In the genomic region with DNA sequence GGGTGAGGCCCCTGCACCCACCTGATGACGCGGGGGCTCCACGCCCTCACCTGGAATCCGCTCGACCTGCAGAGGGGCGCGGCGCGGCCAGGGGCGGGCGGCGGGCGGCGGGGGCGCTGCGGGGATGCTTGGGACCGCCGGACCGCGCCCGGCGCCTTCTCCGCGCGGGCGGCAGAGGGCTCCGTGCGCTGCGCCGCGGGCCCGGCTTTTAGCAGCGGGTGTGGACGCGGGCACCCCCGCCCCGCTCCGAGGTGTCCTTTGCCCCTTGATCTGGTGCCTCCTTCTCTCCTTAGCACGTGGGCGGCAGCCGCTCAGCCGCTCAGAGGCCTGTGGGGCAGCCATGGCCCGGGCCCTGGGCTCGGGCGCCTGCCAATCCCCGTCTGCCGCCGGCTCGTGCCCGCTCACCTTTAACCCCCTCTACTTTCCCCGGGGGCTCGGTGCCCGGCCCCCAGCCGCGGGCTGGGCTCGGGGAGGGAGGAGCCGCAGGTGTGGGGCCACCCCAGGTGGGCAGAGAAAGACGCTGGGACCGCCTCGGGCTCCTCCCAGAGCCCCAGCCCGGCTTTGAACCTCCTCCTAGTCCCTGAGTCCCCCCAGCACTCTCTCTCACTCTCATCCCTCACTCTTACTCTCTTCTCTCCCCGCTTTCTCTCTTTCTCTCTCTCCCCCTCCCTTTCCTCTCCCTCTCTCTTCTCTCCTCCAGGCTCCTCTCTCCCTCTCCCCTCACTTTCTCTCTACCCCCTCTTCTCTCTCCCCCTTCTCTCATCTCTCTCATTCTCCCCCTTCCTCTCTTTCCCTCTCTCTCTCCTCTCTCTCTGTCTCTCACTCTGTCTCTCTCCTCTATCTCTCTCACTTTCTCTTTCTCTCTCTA, we compare ENCODE assay signal across 9 cellular contexts. TPM values are rescaled to one million over a fixed set of nuclear protein-coding genes. Genes with fewer than 3 reads are reported as not detected.
DNase-seq lines count a peak whose midpoint lies in the region; ATAC-seq and TF ChIP-seq lines count a peak whose summit lies in the region.
"Had no signal": no experiment of that assay in that cellular context is flagged by ENCODE, and none has a peak within 500 bp of the region (broad histone marks: within the 10 kb centered on the region; RNA-seq: fewer than 3 reads in every experiment).

No MANE protein-coding gene starts in this region.

- no peaks in the 10 kb centered on the region for H3K9me3 ChIP-seq in GM23248 (ENCODE audit: low read depth)
- no peaks in the 10 kb centered on the region for H3K9me3 ChIP-seq in OCI-LY3 (ENCODE audit: insufficient read depth, low read length)
- no peaks in the 10 kb centered on the region for H3K9me3 ChIP-seq in liver (ENCODE audit: control insufficient read depth in 4 of 4, low read length in 3 of 4)
- no peaks in the 10 kb centered on the region for H3K9me3 ChIP-seq in tibial artery

- peaks cover 10% of the 10 kb centered on the region for H3K4me1 Mint-ChIP-seq in brain

- H3K9me3 Mint-ChIP-seq in brain: peaks cover 0 to 2% (median 0%) of the 10 kb centered on the region in 5 experiments

- no peaks in the 10 kb centered on the region for H3K36me3 ChIP-seq in GM23248 (ENCODE audit: low read depth)
- no peaks in the 10 kb centered on the region for H3K36me3 ChIP-seq in OCI-LY3 (replicated peaks; ENCODE audit: low read depth, low read length)
- H3K36me3 ChIP-seq in liver (ENCODE audit: control insufficient read depth in 4 of 4, insufficient read depth in 3 of 4, low read depth in 1 of 4, low read length in 3 of 4): no peaks in the 10 kb centered on the region
- H3K36me3 ChIP-seq in tibial artery: no peaks in the 10 kb centered on the region

- H4K20me1 ChIP-seq in GM23248 (ENCODE audit: insufficient read depth) (no peaks in the 10 kb centered on the region), OCI-LY3 (ENCODE audit: insufficient read depth, low read length) (no peaks in the 10 kb centered on the region)

- H3K4me2 ChIP-seq in GM23248 (ENCODE audit: unreplicated experiment) (peak overlapping the region; percentile 47), OCI-LY3 (ENCODE audit: low read length) (peak overlapping the region; percentile 75)

- intact Hi-C loops in tibial artery (cut with DNase I; ENCODE audit: low total_unique reads): no loop called here

- no peaks in the 10 kb centered on the region for H3K9me2 ChIP-seq in GM23248 (ENCODE audit: insufficient read depth)

- H3K27me3 Mint-ChIP-seq in brain: peaks cover 80% of the 10 kb centered on the region

- peak; percentile 50 to 69 for TF ChIP-seq RAD21 in liver (IDR thresholded peaks at IDR 0.05)

- H2AFZ ChIP-seq in GM23248: peak overlapping the region; percentile 78
- H2AFZ ChIP-seq in OCI-LY3 (ENCODE audit: low read depth, low read length): peak overlapping the region; percentile 88

- H3K9ac ChIP-seq in GM23248 (no peak overlapping the region), OCI-LY3 (ENCODE audit: low read length) (peak overlapping the region; percentile 63), liver (ENCODE audit: low read depth in 1 of 2, low read length in 2 of 2) (peak overlapping the region in 1 of 2 donors; percentile 59)

- no peaks in the 10 kb centered on the region for H3K4me1 ChIP-seq in GM23248 (ENCODE audit: insufficient read depth)
- peaks cover 22% of the 10 kb centered on the region for H3K4me1 ChIP-seq in OCI-LY3 (ENCODE audit: low read length)
- H3K4me1 ChIP-seq in liver (ENCODE audit: control insufficient read depth in 4 of 4, insufficient read depth in 4 of 4, low read length in 3 of 4): peaks cover 2 to 34% (median 24%) of the 10 kb centered on the region in 4 donors
- peaks cover 0 to 11% (median 7%) of the 10 kb centered on the region in 4 donors for H3K4me1 ChIP-seq in tibial artery

- H3K27ac Mint-ChIP-seq in brain: peak overlapping the region in 1 of 5 experiments; percentile 8

- DNase-seq in GM23248: peak; percentile 48
- no peak for DNase-seq in tibial artery
- DNase-seq in pons (ENCODE audit: low spot score): no peak

- no peaks in the 10 kb centered on the region for H3K36me3 Mint-ChIP-seq in brain

- 0 to 1% methylated on average over 17 to 50 of the region's 62 CpGs for WGBS in GM23248 (ENCODE audit: low coverage in 1 of 2, low lambda C conversion rate in 2 of 2, missing lambda C conversion rate in 2 of 2), 2 experiments
- under 1% methylated on average over 62 of the region's 62 CpGs for WGBS in liver

- TF ChIP-seq CTCF in OCI-LY3 (IDR thresholded peaks at IDR 0.05; ENCODE audit: low read depth, low read length): peak; percentile 19
- TF ChIP-seq CTCF in brain (conservative IDR thresholded peaks at IDR 0.05): peak in 1 of 2 experiments; percentile 40
- peak; percentile 45 for TF ChIP-seq CTCF in liver (IDR thresholded peaks at IDR 0.05; ENCODE audit: low read depth, low read length, missing input control)
- TF ChIP-seq CTCF in tibial artery (IDR thresholded peaks at IDR 0.05): no peak

- H3F3A ChIP-seq in GM23248 (ENCODE audit: insufficient read depth): no peaks in the 10 kb centered on the region

- ATAC-seq in HG03108 (IDR thresholded peaks at IDR 0.05; ENCODE audit: unreplicated experiment): no peak
- no peak for ATAC-seq in GM21576 (IDR thresholded peaks at IDR 0.05; ENCODE audit: unreplicated experiment)

- peak overlapping the region; percentile 57 for H3K4me3 ChIP-seq in GM23248
- H3K4me3 ChIP-seq in OCI-LY3 (ENCODE audit: low read length): peak overlapping the region; percentile 81
- H3K4me3 ChIP-seq in liver (ENCODE audit: low read depth in 1 of 3, low read length in 3 of 3): peak overlapping the region; percentile 61 to 80 (median 67)
- peak overlapping the region; percentile 17 to 51 for H3K4me3 ChIP-seq in tibial artery

- no peak overlapping the region for H3K27ac ChIP-seq in GM23248
- no peak overlapping the region for H3K27ac ChIP-seq in OCI-LY3 (ENCODE audit: low read length)
- H3K27ac ChIP-seq in liver (ENCODE audit: low read depth in 1 of 2, low read length in 2 of 2): peak overlapping the region; percentile 44 to 56
- no peak overlapping the region for H3K27ac ChIP-seq in tibial artery

- H3K27me3 ChIP-seq in GM23248 (replicated peaks; ENCODE audit: insufficient read depth) (peaks cover 38% of the 10 kb centered on the region), OCI-LY3 (ENCODE audit: low read depth, low read length) (peaks cover 22% of the 10 kb centered on the region; the same call in 1 of the 2 replicates), liver (ENCODE audit: control insufficient read depth in 4 of 4, insufficient read depth in 4 of 4, low read length in 3 of 4) (no peaks in the 10 kb centered on the region), tibial artery (peaks cover 0 to 77% of the 10 kb centered on the region in 2 donors)

- peak overlapping the region; percentile 73 to 82 (median 81) for H3K4me3 Mint-ChIP-seq in brain

- H3K79me2 ChIP-seq in GM23248 (ENCODE audit: insufficient read depth) (no peaks in the 10 kb centered on the region), OCI-LY3 (ENCODE audit: low read length) (no peaks in the 10 kb centered on the region)

- in situ Hi-C loops in GM23248 (cut with MboI): no loop called here

TF ChIP-seq in liver, 16 proteins besides CTCF, POLR2A, EP300 and RAD21 (continues in another document):
- TF ChIP-seq HNF4A (conservative IDR thresholded peaks at IDR 0.05) (peak; percentile 72 to 85), HNF4G (IDR thresholded peaks at IDR 0.05) (peak; percentile 38), YY1 (IDR thresholded peaks at IDR 0.05) (peak; percentile 71), RXRA (IDR thresholded peaks at IDR 0.05) (peak; percentile 50 to 78)
- TF ChIP-seq, protein P1, sequence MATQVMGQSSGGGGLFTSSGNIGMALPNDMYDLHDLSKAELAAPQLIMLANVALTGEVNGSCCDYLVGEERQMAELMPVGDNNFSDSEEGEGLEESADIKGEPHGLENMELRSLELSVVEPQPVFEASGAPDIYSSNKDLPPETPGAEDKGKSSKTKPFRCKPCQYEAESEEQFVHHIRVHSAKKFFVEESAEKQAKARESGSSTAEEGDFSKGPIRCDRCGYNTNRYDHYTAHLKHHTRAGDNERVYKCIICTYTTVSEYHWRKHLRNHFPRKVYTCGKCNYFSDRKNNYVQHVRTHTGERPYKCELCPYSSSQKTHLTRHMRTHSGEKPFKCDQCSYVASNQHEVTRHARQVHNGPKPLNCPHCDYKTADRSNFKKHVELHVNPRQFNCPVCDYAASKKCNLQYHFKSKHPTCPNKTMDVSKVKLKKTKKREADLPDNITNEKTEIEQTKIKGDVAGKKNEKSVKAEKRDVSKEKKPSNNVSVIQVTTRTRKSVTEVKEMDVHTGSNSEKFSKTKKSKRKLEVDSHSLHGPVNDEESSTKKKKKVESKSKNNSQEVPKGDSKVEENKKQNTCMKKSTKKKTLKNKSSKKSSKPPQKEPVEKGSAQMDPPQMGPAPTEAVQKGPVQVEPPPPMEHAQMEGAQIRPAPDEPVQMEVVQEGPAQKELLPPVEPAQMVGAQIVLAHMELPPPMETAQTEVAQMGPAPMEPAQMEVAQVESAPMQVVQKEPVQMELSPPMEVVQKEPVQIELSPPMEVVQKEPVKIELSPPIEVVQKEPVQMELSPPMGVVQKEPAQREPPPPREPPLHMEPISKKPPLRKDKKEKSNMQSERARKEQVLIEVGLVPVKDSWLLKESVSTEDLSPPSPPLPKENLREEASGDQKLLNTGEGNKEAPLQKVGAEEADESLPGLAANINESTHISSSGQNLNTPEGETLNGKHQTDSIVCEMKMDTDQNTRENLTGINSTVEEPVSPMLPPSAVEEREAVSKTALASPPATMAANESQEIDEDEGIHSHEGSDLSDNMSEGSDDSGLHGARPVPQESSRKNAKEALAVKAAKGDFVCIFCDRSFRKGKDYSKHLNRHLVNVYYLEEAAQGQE (IDR thresholded peaks at IDR 0.05): peak; percentile 40

RNA-seq across cellular contexts. Expression of a gene that starts 19.7 kb away (rescaled TPM):
- 3.5 and 5.9 TPM in 2 replicates for total RNA-seq in GM23248 (2014; rRNA removed; shearing (Covaris generic))
- polyA plus RNA-seq in GM23248 (2016; fragmentation: Nextera tagmentation; extraction: Ambion mirVana) (1.2 and 1.3 TPM in 2 replicates), brain (ENCODE audit: insufficient read depth, low read depth, low replicate concordance) (20.4 TPM), liver (1 to 10 TPM in 1 of 2 donors, under 1 TPM in 1; 0.38 to 1.6 TPM)
- total RNA-seq in liver: 1 to 10 TPM in 1 of 2 donors, under 1 TPM in 1; 0.98 to 3.3 TPM
- total RNA-seq: T-helper 2 cell treated with Interferon-gamma antibody and Interleukin-4, amounts not matched to agents 100 ng/mL and 5 ng/mL, for 36 hours had no signal

RNA-seq across cellular contexts. Expression of a gene that starts 23.6 kb away (rescaled TPM):
- not detected in 2 replicates for total RNA-seq in GM23248 (2014; rRNA removed; shearing (Covaris generic))
- polyA plus RNA-seq in GM23248 (2016; fragmentation: Nextera tagmentation; extraction: Ambion mirVana): not detected in 2 replicates
- 4.0 TPM for polyA plus RNA-seq in brain (ENCODE audit: insufficient read depth, low read depth, low replicate concordance)
- total RNA-seq in liver: 100 to 1,000 TPM in 1 of 2 donors, 10 to 100 TPM in 1; 50.3 to 384 TPM
- polyA plus RNA-seq in liver: 100 to 1,000 TPM; 148 to 316 TPM
- total RNA-seq: T-helper 2 cell treated with Interferon-gamma antibody and Interleukin-4, amounts not matched to agents 100 ng/mL and 5 ng/mL, for 36 hours had no signal

RNA-seq across cellular contexts. Expression of a gene that starts 35.3 kb away (rescaled TPM):
- 5.2 and 5.7 TPM in 2 replicates for total RNA-seq in GM23248 (2014; rRNA removed; shearing (Covaris generic))
- polyA plus RNA-seq in GM23248 (2016; fragmentation: Nextera tagmentation; extraction: Ambion mirVana) (12.7 and 14.3 TPM in 2 replicates), brain (ENCODE audit: insufficient read depth, low read depth, low replicate concordance) (10.5 TPM), liver (1 to 10 TPM; 7.4 to 8.7 TPM)
- total RNA-seq in liver: 1 to 10 TPM; 2.1 to 2.3 TPM

RNA-seq across cellular contexts. Expression of a gene that starts 35.4 kb away (rescaled TPM):
- total RNA-seq in GM23248 (2014; rRNA removed; shearing (Covaris generic)): 36.2 and 48.2 TPM in 2 replicates
- 95.1 and 98.5 TPM in 2 replicates for polyA plus RNA-seq in GM23248 (2016; fragmentation: Nextera tagmentation; extraction: Ambion mirVana)
- 72.8 TPM for polyA plus RNA-seq in brain (ENCODE audit: insufficient read depth, low read depth, low replicate concordance)
- 10 to 100 TPM; 19.1 to 33.4 TPM for total RNA-seq in liver
- polyA plus RNA-seq in liver: 10 to 100 TPM; 42.2 to 52.6 TPM

Comparison
In these comparisons a context has a peak if more than half of its experiments do, and no peak if none do; other contexts are left out.
1. H3K27ac ChIP-seq: peak in liver (2 of 2); none in GM23248 (single experiment), OCI-LY3 (single experiment) and tibial artery (0 of 2).
2. CTCF ChIP-seq: peak in OCI-LY3 (single experiment) and liver (single experiment); none in tibial artery (0 of 2).
3. RNA of a gene that starts 23.6 kb away (polyA plus RNA-seq): 148 to 316 TPM in liver; 4.0 TPM in brain (single experiment) and not detected in GM23248; every median in the first group is over 10 times any median in the second.
4. Peak in every context shown above with its lines, with median percentiles within 50 percentile points of each other: H3K4me3 ChIP-seq.